In the genomic region with DNA sequence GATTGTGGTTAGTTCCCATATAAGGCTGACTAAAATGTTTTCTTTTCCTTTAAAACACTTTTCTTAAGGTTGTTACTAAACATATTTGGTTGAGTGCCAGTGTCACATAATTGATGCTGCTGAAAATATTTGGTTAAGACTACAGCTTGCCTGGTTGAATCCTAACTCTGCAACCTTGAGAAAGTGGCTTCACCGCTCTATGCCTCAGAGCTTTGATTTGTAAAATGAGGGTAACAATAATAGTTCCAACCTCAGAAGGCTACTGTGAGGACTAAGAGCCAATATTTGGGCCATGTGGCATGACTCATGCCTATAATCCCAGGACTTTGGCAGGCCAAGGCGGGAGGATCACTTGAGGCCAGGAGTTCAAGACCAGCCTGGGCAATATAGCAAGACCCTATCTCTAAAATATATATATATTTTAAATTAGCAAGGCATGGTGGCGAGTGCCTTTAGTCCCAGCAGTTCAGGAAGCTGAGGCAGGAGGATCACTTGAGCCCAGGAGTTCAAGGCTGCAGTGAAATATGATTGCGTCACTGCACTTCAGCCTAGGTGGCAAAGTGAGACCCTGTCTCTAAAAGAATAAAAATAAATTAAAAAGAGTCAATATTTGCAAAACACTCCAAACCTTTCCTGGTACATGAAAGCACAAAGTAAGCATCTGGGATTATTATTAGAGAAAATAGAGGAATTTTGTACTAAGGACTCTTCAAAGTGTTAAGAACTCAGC, we compare ENCODE assay signal across 28 cellular contexts. TPM values are rescaled to one million over a fixed set of nuclear protein-coding genes. Genes with fewer than 3 reads are reported as not detected.
DNase-seq lines count a peak whose midpoint lies in the region; ATAC-seq, FAIRE-seq and TF ChIP-seq lines count a peak whose summit lies in the region.
"Had no signal": no experiment of that assay in that cellular context is flagged by ENCODE, and none has a peak within 500 bp of the region (broad histone marks: within the 10 kb centered on the region; RNA-seq: fewer than 3 reads in every experiment).

No MANE protein-coding gene starts in this region.

- peak; percentile 62 for DNase-seq in AG10803 (ENCODE audit: low read depth)
- DNase-seq in LHCN-M2 (ENCODE audit: low read depth), result peak; percentile 37
- DNase-seq in dedifferentiated amniotic fluid mesenchymal stem cell (ENCODE audit: extremely low spot score), result peak; percentile 22
- DNase-seq in left lung, result peak in 1 of 2 donors; percentile 53
- DNase-seq in effector memory CD8-positive, alpha-beta T cell, result no peak
- DNase-seq in HTR-8/SVneo (ENCODE audit: insufficient read length, low spot score), result no peak
- no peak for DNase-seq in nucleus accumbens (lab: John Stamatoyannopoulos, UW)
- DNase-seq: activated CD4-positive, alpha-beta T cell treated with anti-CD3 and anti-CD28 coated beads, Interleukin-2, amount 50 U/mL, for 4 hours; activated CD8-positive, alpha-beta memory T cell treated with anti-CD3 and anti-CD28 coated beads, Interleukin-2, amount 50 U/mL, for 4 hours; activated naive CD4-positive, alpha-beta T cell treated with anti-CD3 and anti-CD28 coated beads, Interleukin-2, amount 50 U/mL, for 16 hours; amygdala; caudate nucleus; dermis blood vessel endothelial cell; DMS53; heart left ventricle; kidney glomerular epithelial cell; NCI-H1417; NCI-H2081; NCI-H226; nephron progenitor cell; right cardiac atrium; stimulated activated CD4-positive, alpha-beta T cell treated with anti-CD3 and anti-CD28 coated beads, Interleukin-2, amount 100 ng/mL, for 48 hours; T-cell had no signal

- peak; percentile 78 for ATAC-seq in left lung
- ATAC-seq in effector memory CD8-positive, alpha-beta T cell (replicated peaks), result no peak
- ATAC-seq in GM18909 (IDR thresholded peaks at IDR 0.05; ENCODE audit: poor library complexity, unreplicated experiment), result no peak
- ATAC-seq: heart left ventricle, right cardiac atrium, T-cell had no signal

- H3K27me3 Mint-ChIP-seq in effector memory CD8-positive, alpha-beta T cell, result peaks cover 0 to 5% of the 10 kb centered on the region in 2 donors
- H3K27me3 Mint-ChIP-seq: T-cell, type B pancreatic cell had no signal

- peaks cover 0 to 13% of the 10 kb centered on the region in 2 donors for H3K9me3 ChIP-seq in left lung

- no peaks in the 10 kb centered on the region for H3K4me1 Mint-ChIP-seq in effector memory CD8-positive, alpha-beta T cell (ENCODE audit: low read depth in 2 of 2)
- H3K4me1 Mint-ChIP-seq: nephron progenitor cell, T-cell had no signal

- H3K27ac Mint-ChIP-seq in effector memory CD8-positive, alpha-beta T cell, result no peak overlapping the region
- H3K27ac Mint-ChIP-seq: nephron progenitor cell, T-cell, type B pancreatic cell had no signal

- no peaks in the 10 kb centered on the region for H3K4me1 ChIP-seq in left lung
- H3K4me1 ChIP-seq: heart left ventricle had no signal

- TF ChIP-seq CTCF in AG10803 (conservative IDR thresholded peaks at IDR 0.05; ENCODE audit: low read length) (no peak), left lung (IDR thresholded peaks at IDR 0.05) (no peak)

- no peak overlapping the region for H3K4me3 Mint-ChIP-seq in effector memory CD8-positive, alpha-beta T cell
- H3K4me3 Mint-ChIP-seq: nephron progenitor cell, T-cell, type B pancreatic cell had no signal

- H3K4me3 ChIP-seq in AG10803 (ENCODE audit: low read length), result no peak overlapping the region
- H3K4me3 ChIP-seq in left lung, result no peak overlapping the region
- H3K4me3 ChIP-seq: heart left ventricle, SJSA1 had no signal

- no peaks in the 10 kb centered on the region for H3K36me3 ChIP-seq in left lung
- H3K36me3 ChIP-seq: heart left ventricle, SJSA1 had no signal

- intact Hi-C loops in left lung (cut with DNase I), result no loop called here

- no peaks in the 10 kb centered on the region for H3K27me3 ChIP-seq in left lung
- H3K27me3 ChIP-seq: heart left ventricle, SJSA1 had no signal

- peak overlapping the region in 1 of 2 donors; percentile 4 for H3K27ac ChIP-seq in left lung
- H3K27ac ChIP-seq: heart left ventricle had no signal

- FAIRE-seq in HTR-8/SVneo (lab: Jason Lieb, UNC), result no peak
- FAIRE-seq: GM18507, RCC 7860 had no signal

- no peaks in the 10 kb centered on the region for H3K9me3 Mint-ChIP-seq in effector memory CD8-positive, alpha-beta T cell
- H3K9me3 Mint-ChIP-seq: type B pancreatic cell had no signal

- H3K36me3 Mint-ChIP-seq in effector memory CD8-positive, alpha-beta T cell (ENCODE audit: insufficient read depth), result no peaks in the 10 kb centered on the region
- H3K36me3 Mint-ChIP-seq: T-cell, type B pancreatic cell had no signal

RNA-seq across cellular contexts. Expression of a gene that starts 7.1 kb away (rescaled TPM):
- total RNA-seq in LHCN-M2 (2014; rRNA removed) (13.1 and 13.8 TPM in 2 replicates), left lung (1 to 10 TPM; 2.2 to 2.7 TPM)
- 2.7 TPM for polyA plus RNA-seq in LHCN-M2 (2012)
- polyA plus RNA-seq: right cardiac atrium had no signal

Comparison
In these comparisons a context has a peak if more than half of its experiments do, and no peak if none do; other contexts are left out.
1. DNase-seq: peak in AG10803 (single experiment), LHCN-M2 (single experiment) and dedifferentiated amniotic fluid mesenchymal stem cell (single experiment); none in effector memory CD8-positive, alpha-beta T cell (0 of 3), HTR-8/SVneo (single experiment) and nucleus accumbens (0 of 56).